ENCODE assay signal across 18 cellular contexts in the genomic region with DNA sequence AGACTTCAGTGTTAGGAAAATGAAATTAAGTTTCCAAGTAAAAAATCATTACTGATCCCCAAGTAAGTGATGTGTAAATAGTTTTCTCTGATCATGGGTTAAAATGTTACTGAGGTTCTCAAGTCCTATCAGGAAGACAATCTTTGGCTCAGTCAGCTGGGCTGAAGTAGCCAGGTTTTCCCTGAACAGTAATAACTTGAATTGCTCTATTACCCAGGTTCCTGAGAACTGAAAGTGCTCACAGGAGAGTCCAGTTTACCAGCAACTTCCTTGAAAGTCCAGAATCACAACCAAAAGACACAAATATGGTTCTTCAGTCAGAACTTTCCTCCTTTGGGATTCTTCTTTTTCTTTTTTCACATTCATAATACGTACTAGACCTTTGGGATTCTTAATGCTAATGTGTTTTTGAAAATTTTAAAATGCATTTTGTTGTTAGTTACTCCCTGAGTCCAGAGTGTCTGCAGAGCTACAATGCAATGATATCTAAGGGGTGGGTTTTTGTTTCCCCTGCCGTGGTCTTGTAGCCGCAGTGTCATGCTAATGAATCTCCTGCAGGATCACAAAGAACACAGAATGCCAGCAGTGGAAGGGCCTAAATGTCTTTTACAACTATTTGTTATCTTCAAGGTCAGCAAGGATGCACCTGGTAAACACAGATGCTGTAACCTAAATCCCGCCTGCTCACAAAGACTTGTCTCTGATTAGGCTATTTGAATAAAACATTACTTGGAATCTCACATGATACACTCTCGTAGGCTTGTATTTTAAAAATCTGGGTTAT.
A peak's percentile ranks its signal among the peaks of the same experiment; 100 is the strongest.
DNase-seq lines count a peak whose midpoint lies in the region; ATAC-seq, FAIRE-seq and TF ChIP-seq lines count a peak whose summit lies in the region.
"Had no signal": no experiment of that assay in that cellular context is flagged by ENCODE, and none has a peak within 500 bp of the region (broad histone marks: within the 10 kb centered on the region; RNA-seq: fewer than 3 reads in every experiment).

No MANE protein-coding gene starts in this region.

- H3K27ac ChIP-seq in H1 (ENCODE audit: low read depth, low read length) (no peak overlapping the region), iPS-18a (ENCODE audit: low read length) (peak overlapping the region; percentile 65), Karpas-422 (ENCODE audit: low read length) (no peak overlapping the region)
- H3K27ac ChIP-seq: KMS-11, SJSA1 had no signal

- H2AFZ ChIP-seq in H1 (ENCODE audit: low read length): no peak overlapping the region
- no peak overlapping the region for H2AFZ ChIP-seq in Karpas-422 (ENCODE audit: low read length)

- H4K5ac ChIP-seq in H1 (ENCODE audit: insufficient read length, low read depth, low read length): no peak overlapping the region

- no peaks in the 10 kb centered on the region for H3K9me2 ChIP-seq in Karpas-422 (replicated peaks; ENCODE audit: insufficient read depth, low read length)

- H2BK12ac ChIP-seq in H1 (ENCODE audit: low read depth, low read length): peak overlapping the region; percentile 40; the same call in 1 of the 2 replicates

- no peak overlapping the region for H3K14ac ChIP-seq in H1 (ENCODE audit: insufficient read length)

- H2BK5ac ChIP-seq in H1 (ENCODE audit: low read depth, low read length): peak overlapping the region; percentile 52; the same call in 1 of the 2 replicates

- H3K9ac ChIP-seq in H1 (replicated peaks in 1 of 4; ENCODE audit: extremely low read depth in 1 of 4, low read depth in 3 of 4, low read length in 3 of 4) (no peak overlapping the region), iPS-18a (ENCODE audit: low read length) (peak overlapping the region; percentile 48), Karpas-422 (ENCODE audit: low read length) (no peak overlapping the region)
- H3K9ac ChIP-seq: KMS-11 had no signal

- H2AK5ac ChIP-seq in H1 (ENCODE audit: low read depth, low read length): no peak overlapping the region

- H3K36me3 ChIP-seq in H7 (replicated peaks; ENCODE audit: control insufficient read depth, insufficient read depth, low read length) (no peaks in the 10 kb centered on the region), H1 (ENCODE audit: control insufficient read depth in 2 of 4, insufficient read depth in 4 of 4, low read length in 3 of 4) (no peaks in the 10 kb centered on the region), iPS-18a (ENCODE audit: control insufficient read depth, low read depth, low read length) (no peaks in the 10 kb centered on the region), mucosa of descending colon (ENCODE audit: low read depth) (no peaks in the 10 kb centered on the region), Karpas-422 (ENCODE audit: insufficient read depth, low read length) (no peaks in the 10 kb centered on the region)
- H3K36me3 ChIP-seq: Peyer's patch, SJSA1 had no signal

- no peak overlapping the region for H3K4me3 ChIP-seq in H7 (ENCODE audit: insufficient read depth, low read depth, low read length)
- H3K4me3 ChIP-seq in H1 (ENCODE audit: extremely low read depth in 1 of 4, insufficient read depth in 2 of 4, low read depth in 3 of 4, low read length in 4 of 4): 0 out of 8 replicates have a peak overlapping the region, but pooled peaks of 1 of the 4 experiments have one; percentile 20
- peak overlapping the region; percentile 39 for H3K4me3 ChIP-seq in iPS-18a (ENCODE audit: low read length)
- no peak overlapping the region for H3K4me3 ChIP-seq in mucosa of descending colon
- no peak overlapping the region for H3K4me3 ChIP-seq in Karpas-422 (ENCODE audit: low read length)
- H3K4me3 ChIP-seq: Peyer's patch, SJSA1 had no signal

- peak overlapping the region; percentile 33 for H4K91ac ChIP-seq in H1 (replicated peaks; ENCODE audit: insufficient read length, low read length)

- peak; percentile 85 for ATAC-seq in mucosa of descending colon

- no peaks in the 10 kb centered on the region; the same call in 1 of the 2 replicates for H3K23me2 ChIP-seq in H1 (ENCODE audit: low read depth, low read length)

- CTCF ChIA-PET in H1 (lab: Charles Lee; ENCODE audit: partially characterized antibody): no interaction called here

- POLR2A ChIA-PET in H1 (lab: Charles Lee; ENCODE audit: partially characterized antibody): no interaction called here

- DNase-seq in H7: peak; percentile 28
- DNase-seq in H1 (ENCODE audit: low read depth in 1 of 2, low spot score in 2 of 2): peak in 1 of 2 experiments; percentile 53
- DNase-seq in mucosa of descending colon: peak in 1 of 3 donors; percentile 31
- DNase-seq in Karpas-422: no peak
- no peak for DNase-seq in COR-L47 (lab: John Stamatoyannopoulos, UW)
- no peak for DNase-seq in GM10266 (ENCODE audit: extremely low spot score)
- DNase-seq in head of caudate nucleus: no peak
- DNase-seq: DMS 273 treated with DMSO at 0.1 percent for 48 hours, DND-41, NCI-H1417 treated with DMSO at 0.1 percent for 48 hours, NCI-H187 treated with DMSO at 0.1 percent for 48 hours, NCI-H345, NCI-H526, Peyer's patch had no signal

- TF ChIP-seq EP300 in H1 (IDR thresholded peaks at IDR 0.05; ENCODE audit: borderline replicate concordance in 1 of 2, low read depth in 2 of 2, low read length in 2 of 2): peak in 1 of 2 experiments; percentile 93; a peak in 1 of 3 replicates

- H2BK15ac ChIP-seq in H1 (ENCODE audit: low read length): no peak overlapping the region

- 0 out of 2 replicates have a peak overlapping the region, but pooled peaks have one; percentile 84 for H2BK20ac ChIP-seq in H1 (ENCODE audit: low read length)

- H4K8ac ChIP-seq in H1 (ENCODE audit: extremely low read depth, insufficient read depth, low read length): no peak overlapping the region

- H3K27me3 ChIP-seq in H7 (ENCODE audit: control insufficient read depth, insufficient read depth, low read length) (no peaks in the 10 kb centered on the region), H1 (replicated peaks in 1 of 4; ENCODE audit: control insufficient read depth in 3 of 4, extremely low read depth in 1 of 4, insufficient read depth in 3 of 4, low read length in 3 of 4) (no peaks in the 10 kb centered on the region), iPS-18a (ENCODE audit: control insufficient read depth, insufficient read depth, low read length) (peaks cover 8% of the 10 kb centered on the region), Karpas-422 (ENCODE audit: low read length) (no peaks in the 10 kb centered on the region)
- H3K27me3 ChIP-seq: Peyer's patch, SJSA1 had no signal

- no peak overlapping the region for H3K56ac ChIP-seq in H1 (replicated peaks; ENCODE audit: insufficient read length, low read depth, low read length)

- intact Hi-C loops in mucosa of descending colon (cut with DNase I, micrococcal nuclease): no loop called here
- intact Hi-C loops in head of caudate nucleus (cut with DNase I): no loop called here

- 10% methylated on average over 5 of the region's 5 CpGs; no CpG with 5 or more reads in 1 of the 2 experiments for WGBS in H1 (ENCODE audit: extremely low coverage in 1 of 2, insufficient coverage in 1 of 2, insufficient read length in 1 of 2, insufficient replicate concordance in 2 of 2, low coverage in 1 of 2, low lambda C conversion rate in 2 of 2, missing lambda C conversion rate in 1 of 2), 2 experiments

- TF ChIP-seq POLR2A in H1 (IDR thresholded peaks at IDR 0.05; ENCODE audit: control extremely low read depth in 1 of 2, low read depth in 2 of 2, low read length in 2 of 2): no peak

- H3K79me1 ChIP-seq in H1 (ENCODE audit: low read depth, low read length): no peaks in the 10 kb centered on the region

- TF ChIP-seq CTCF in H1 (IDR thresholded peaks at IDR 0.05; ENCODE audit: control extremely low read depth in 1 of 3, insufficient read depth in 1 of 3, low read depth in 1 of 3, low read length in 3 of 3) (no peak), mucosa of descending colon (IDR thresholded peaks at IDR 0.05) (no peak), GM10266 (IDR thresholded peaks at IDR 0.05; ENCODE audit: control insufficient read depth, insufficient read depth, low read depth, missing control alignments) (no peak)

- no peak overlapping the region for H3K23ac ChIP-seq in H1 (ENCODE audit: insufficient read length)

- H2BK120ac ChIP-seq in H1 (replicated peaks; ENCODE audit: low read depth, low read length): no peak overlapping the region

- H3K4me1 ChIP-seq in H1 (replicated peaks in 1 of 4; ENCODE audit: control insufficient read depth in 3 of 4, insufficient read depth in 4 of 4, low read length in 3 of 4) (peaks cover 3 to 11% (median 6%) of the 10 kb centered on the region in 4 experiments), iPS-18a (ENCODE audit: control insufficient read depth, low read depth, low read length) (peaks cover 25% of the 10 kb centered on the region), mucosa of descending colon (ENCODE audit: low read depth) (peaks cover 3% of the 10 kb centered on the region), Karpas-422 (ENCODE audit: low read length) (no peaks in the 10 kb centered on the region)
- H3K4me1 ChIP-seq: Peyer's patch, SJSA1 had no signal

- H3K79me2 ChIP-seq in H1 (ENCODE audit: control insufficient read depth in 1 of 2, insufficient read depth in 2 of 2, low read length in 2 of 2): no peaks in the 10 kb centered on the region
- no peaks in the 10 kb centered on the region for H3K79me2 ChIP-seq in Karpas-422 (ENCODE audit: low read length)

- no peak overlapping the region for H3K4ac ChIP-seq in H1 (replicated peaks; ENCODE audit: insufficient read length, low read depth, low read length)

- H3K9me3 ChIP-seq in H1 (ENCODE audit: insufficient read depth in 2 of 2, low read depth in 1 of 2, low read length in 1 of 2): no peaks in the 10 kb centered on the region
- H3K9me3 ChIP-seq in iPS-18a (ENCODE audit: control insufficient read depth, low read depth, low read length): no peaks in the 10 kb centered on the region
- no peaks in the 10 kb centered on the region for H3K9me3 ChIP-seq in mucosa of descending colon
- H3K9me3 ChIP-seq in Karpas-422 (ENCODE audit: low read length): no peaks in the 10 kb centered on the region
- H3K9me3 ChIP-seq: Peyer's patch, SJSA1 had no signal

- peak overlapping the region; percentile 64; the same call in 1 of the 2 replicates for H3K18ac ChIP-seq in H1 (ENCODE audit: extremely low read depth, low read length)

- H4K20me1 ChIP-seq in H1 (replicated peaks in 1 of 2; ENCODE audit: control insufficient read depth in 1 of 2, insufficient read depth in 2 of 2, low read length in 2 of 2) (no peaks in the 10 kb centered on the region), Karpas-422 (ENCODE audit: insufficient read depth, low read depth, low read length) (no peaks in the 10 kb centered on the region)

- peak; percentile 99 for FAIRE-seq in H1 (lab: Jason Lieb, UNC)
- FAIRE-seq: G401.6 had no signal

- H3K4me2 ChIP-seq in H1 (ENCODE audit: insufficient read depth in 1 of 2, low read depth in 2 of 2, low read length in 2 of 2) (peak overlapping the region; percentile 37 to 44; a peak in 3 of 4 replicates), Karpas-422 (ENCODE audit: low read depth, low read length, poor library complexity, severe bottlenecking) (no peak overlapping the region)
- H3K4me2 ChIP-seq: KMS-11 had no signal

- TF ChIP-seq RAD21 in H1 (IDR thresholded peaks at IDR 0.05 in 1 of 2, conservative IDR thresholded peaks at IDR 0.05 in 1 of 2; ENCODE audit: low read depth in 2 of 2, low read length in 2 of 2): no peak
